ENCODE assay signal across 9 cellular contexts in genomic region chr11:73983764-73984543, GRCh38. TPM values are rescaled to one million over a fixed set of nuclear protein-coding genes. Genes with fewer than 3 reads are reported as not detected.
DNase-seq lines count a peak whose midpoint lies in the region; ATAC-seq, FAIRE-seq and TF ChIP-seq lines count a peak whose summit lies in the region.
"Had no signal": no experiment of that assay in that cellular context is flagged by ENCODE, and none has a peak within 500 bp of the region (broad histone marks: within the 10 kb centered on the region; RNA-seq: fewer than 3 reads in every experiment).

No MANE protein-coding gene starts in this region.

- no peak overlapping the region for H3K27ac Mint-ChIP-seq in astrocyte (ENCODE audit: unreplicated experiment)

- peak overlapping the region; percentile 97 for H3K4me2 ChIP-seq in astrocyte (ENCODE audit: low read length)

- peaks cover 4% of the 10 kb centered on the region for H4K20me1 ChIP-seq in astrocyte (ENCODE audit: insufficient read depth, low read length)

- FAIRE-seq in astrocyte (lab: Jason Lieb, UNC), result no peak

- H3K9ac ChIP-seq in astrocyte (ENCODE audit: low read length), result peak overlapping the region; percentile 83

- H3K36me3 Mint-ChIP-seq in astrocyte (ENCODE audit: low read depth, unreplicated experiment), result peaks cover 9% of the 10 kb centered on the region

- no peak for TF ChIP-seq CTCF in astrocyte (IDR thresholded peaks at IDR 0.05; ENCODE audit: insufficient read depth, low read depth, low read length)

- H3K27me3 Mint-ChIP-seq in astrocyte (ENCODE audit: low read depth, unreplicated experiment), result no peaks in the 10 kb centered on the region

- H3K9me3 Mint-ChIP-seq in astrocyte (ENCODE audit: unreplicated experiment), result no peaks in the 10 kb centered on the region

- H3K4me1 ChIP-seq in astrocyte (ENCODE audit: insufficient read depth, low read length), result peaks cover 12% of the 10 kb centered on the region
- H3K4me1 ChIP-seq in mesodermal cell (ENCODE audit: control insufficient read depth, insufficient read depth, low read length, poor library complexity, severe bottlenecking), result peaks cover 18% of the 10 kb centered on the region

- peak overlapping the region; percentile 89 for H3K4me3 Mint-ChIP-seq in astrocyte (ENCODE audit: unreplicated experiment)

- no peak for ATAC-seq in HG02981 (IDR thresholded peaks at IDR 0.05; ENCODE audit: unreplicated experiment)
- no peak for ATAC-seq in HG02970 (IDR thresholded peaks at IDR 0.05; ENCODE audit: low FRiP score, unreplicated experiment)

- H3K4me3 ChIP-seq in astrocyte (ENCODE audit: insufficient read depth, low read depth, low read length) (peak overlapping the region; percentile 78), mesodermal cell (ENCODE audit: extremely low read depth, insufficient read depth, low read length, poor library complexity, severe bottlenecking) (peak overlapping the region; percentile 53)

- WGBS in mesodermal cell (ENCODE audit: insufficient coverage in 2 of 2), 2 experiments, result 88 to 89% methylated on average over 8 to 13 of the region's 15 CpGs

- peak overlapping the region; percentile 6 for H3K27ac ChIP-seq in astrocyte (ENCODE audit: low read depth, low read length)
- peak overlapping the region; percentile 81 for H3K27ac ChIP-seq in mesodermal cell (ENCODE audit: low read depth, low read length, severe bottlenecking)

- DNase-seq in DMS 273 (lab: John Stamatoyannopoulos, UW; ENCODE audit: unreplicated experiment), result peak; percentile 90
- peak; percentile 34 for DNase-seq in NCI-H146 (lab: John Stamatoyannopoulos, UW)
- DNase-seq in astrocyte (ENCODE audit: low read depth), result no peak
- DNase-seq in NCI-H510A treated with DMSO at 0.1 percent for 48 hours (lab: John Stamatoyannopoulos, UW), result no peak
- no peak for DNase-seq in stimulated activated CD4-positive, alpha-beta T cell treated with anti-CD3 and anti-CD28 coated beads, Interleukin-2, amount 100 ng/mL, for 48 hours

- no peaks in the 10 kb centered on the region for H3K27me3 ChIP-seq in astrocyte (ENCODE audit: insufficient read depth, low read length)

- peaks cover 20% of the 10 kb centered on the region for H3K4me1 Mint-ChIP-seq in astrocyte (ENCODE audit: low read depth, unreplicated experiment)

- H2AFZ ChIP-seq in astrocyte (ENCODE audit: low read depth, low read length), result peak overlapping the region; percentile 98

- H3K9me3 ChIP-seq in astrocyte (ENCODE audit: insufficient read depth, low read depth, low read length) (no peaks in the 10 kb centered on the region), mesodermal cell (ENCODE audit: control insufficient read depth, low read length) (no peaks in the 10 kb centered on the region)

- no peaks in the 10 kb centered on the region for H3K79me2 ChIP-seq in astrocyte (ENCODE audit: insufficient read depth, low read length)

- no peaks in the 10 kb centered on the region for H3K36me3 ChIP-seq in astrocyte (ENCODE audit: insufficient read depth, low read length)
- H3K36me3 ChIP-seq in mesodermal cell (ENCODE audit: control insufficient read depth, insufficient read depth, low read length), result peaks cover 13% of the 10 kb centered on the region

RNA-seq across cellular contexts. Expression of gene UCP2, which starts 1.3 kb away (rescaled TPM):
- total RNA-seq in astrocyte, result 57.9 and 83.0 TPM in 2 replicates
- 37.5 TPM for polyA plus RNA-seq in mesodermal cell (2013, experiment 1 of 2)
- 36.4 TPM for polyA plus RNA-seq in mesodermal cell (2013, experiment 2 of 2)

RNA-seq across cellular contexts. Expression of gene UCP3, which starts 24.9 kb away (rescaled TPM):
- 0.65 and 2.0 TPM in 2 replicates for total RNA-seq in astrocyte
- polyA plus RNA-seq in mesodermal cell (2013, experiment 1 of 2), result 0.26 TPM
- polyA plus RNA-seq in mesodermal cell (2013, experiment 2 of 2), result 0.35 TPM

RNA-seq across cellular contexts. Expression of gene DNAJB13, which starts 33.1 kb away (rescaled TPM):
- 1.2 and 1.3 TPM in 2 replicates for total RNA-seq in astrocyte
- polyA plus RNA-seq in mesodermal cell (2013, experiment 1 of 2), result 0.59 TPM
- polyA plus RNA-seq in mesodermal cell (2013, experiment 2 of 2), result not detected
- total RNA-seq: pulmonary artery endothelial cell had no signal

Comparison
In these comparisons a context has a peak if more than half of its experiments do, and no peak if none do; other contexts are left out.
1. DNase-seq: peak in DMS 273 (single experiment) and NCI-H146 (single experiment); none in astrocyte (single experiment), NCI-H510A treated with DMSO at 0.1 percent for 48 hours (single experiment) and stimulated activated CD4-positive, alpha-beta T cell treated with anti-CD3 and anti-CD28 coated beads, Interleukin-2, amount 100 ng/mL, for 48 hours (0 of 2).